ENCODE assay signal across 8 cellular contexts in the genomic region with DNA sequence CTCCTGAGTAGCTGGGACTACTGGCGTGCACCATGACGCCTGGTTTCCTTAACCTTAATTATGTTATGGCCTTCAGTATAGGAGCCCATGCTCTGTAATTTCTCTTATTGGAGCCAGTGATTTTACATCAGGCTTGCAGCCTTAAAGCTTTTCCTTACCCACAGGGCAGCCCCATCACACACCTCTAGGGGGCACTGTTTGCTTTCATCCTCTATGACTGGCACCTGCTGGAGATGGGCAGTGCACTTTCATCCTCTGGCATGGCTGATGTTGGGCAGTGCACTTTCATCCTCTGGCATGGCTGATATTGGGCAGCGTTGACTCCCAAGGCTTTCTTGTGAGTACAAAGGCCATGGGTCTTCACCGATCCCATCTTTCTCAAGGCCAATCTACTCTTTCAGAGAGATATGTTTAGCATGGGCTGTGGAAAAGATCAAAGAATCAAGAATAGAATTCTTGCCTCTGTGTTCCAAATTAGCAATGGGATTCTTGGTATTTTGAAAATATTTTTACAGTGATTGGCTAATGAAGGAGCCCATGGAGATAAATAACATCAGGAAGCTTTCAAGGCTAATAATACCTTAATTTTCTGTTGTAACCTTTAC.
A peak's percentile ranks its signal among the peaks of the same experiment; 100 is the strongest.
DNase-seq lines count a peak whose midpoint lies in the region; ATAC-seq, FAIRE-seq and TF ChIP-seq lines count a peak whose summit lies in the region.

No MANE protein-coding gene starts in this region.

- TF ChIP-seq CTCF in kidney (IDR thresholded peaks at IDR 0.05; ENCODE audit: borderline replicate concordance, extremely low read depth, insufficient read depth) = peak; percentile 67

- no peaks in the 10 kb centered on the region for H3K36me3 Mint-ChIP-seq in activated naive CD4-positive, alpha-beta T cell treated with anti-CD3 and anti-CD28 coated beads, Interleukin-2, amount 50 U/mL, for 72 hours

- H3K4me1 ChIP-seq in kidney (ENCODE audit: control insufficient read depth in 1 of 2, insufficient read depth in 1 of 2, low read depth in 1 of 2, low read length in 2 of 2) = no peaks in the 10 kb centered on the region

- peak; percentile 54 for DNase-seq in Ammon's horn (ENCODE audit: low spot score)
- peak; percentile 41 for DNase-seq in H4 (ENCODE audit: low spot score)
- DNase-seq in NOMO-1 treated with DMSO at 0.1 percent for 48 hours (lab: John Stamatoyannopoulos, UW; ENCODE audit: unreplicated experiment) = peak; percentile 32
- peak in 1 of 2 donors; percentile 60 for DNase-seq in activated naive CD4-positive, alpha-beta T cell treated with anti-CD3 and anti-CD28 coated beads, Interleukin-2, amount 50 U/mL, for 72 hours (ENCODE audit: low spot score in 2 of 2)
- no peak for DNase-seq in kidney
- peak; percentile 18 to 30 for DNase-seq in stimulated activated CD8-positive, alpha-beta memory T cell treated with anti-CD3 and anti-CD28 coated beads, Interleukin-7, amount 100 ng/mL, for 48 hours (ENCODE audit: extremely low read depth in 1 of 2, low read depth in 1 of 2)

- H3K9me3 ChIP-seq in kidney (ENCODE audit: control insufficient read depth in 1 of 2, low read length in 2 of 2) = no peaks in the 10 kb centered on the region

- intact Hi-C loops in kidney (cut with DNase I) = no loop called here

- ATAC-seq in activated naive CD4-positive, alpha-beta T cell treated with anti-CD3 and anti-CD28 coated beads, Interleukin-2, amount 50 U/mL, for 72 hours = peak; percentile 68 to 79
- ATAC-seq in GM19467 (IDR thresholded peaks at IDR 0.05; ENCODE audit: unreplicated experiment) = no peak
- no peak for ATAC-seq in GM18870 (IDR thresholded peaks at IDR 0.05; ENCODE audit: unreplicated experiment)

- H3K27ac Mint-ChIP-seq in activated naive CD4-positive, alpha-beta T cell treated with anti-CD3 and anti-CD28 coated beads, Interleukin-2, amount 50 U/mL, for 72 hours = no peak overlapping the region

- no peak overlapping the region for H3K27ac ChIP-seq in kidney (ENCODE audit: low read depth in 2 of 2, low read length in 2 of 2)

- no peaks in the 10 kb centered on the region for H3K9me3 Mint-ChIP-seq in activated naive CD4-positive, alpha-beta T cell treated with anti-CD3 and anti-CD28 coated beads, Interleukin-2, amount 50 U/mL, for 72 hours

- no peaks in the 10 kb centered on the region for H3K36me3 ChIP-seq in kidney (ENCODE audit: control insufficient read depth in 1 of 2, insufficient read depth in 2 of 2, low read length in 2 of 2)

- H3K4me3 ChIP-seq in kidney (ENCODE audit: low read length in 2 of 2) = no peak overlapping the region

- FAIRE-seq in kidney (lab: Jason Lieb, UNC) = no peak

- H3K9ac ChIP-seq in kidney (ENCODE audit: low read length in 2 of 2) = no peak overlapping the region

Comparison
In these comparisons a context has a peak if more than half of its experiments do, and no peak if none do; other contexts are left out.
1. ATAC-seq: peak in activated naive CD4-positive, alpha-beta T cell treated with anti-CD3 and anti-CD28 coated beads, Interleukin-2, amount 50 U/mL, for 72 hours (2 of 2); none in GM19467 (single experiment) and GM18870 (single experiment).